In genomic region chr5:134837530-134838181, GRCh38 we compare ENCODE assay signal across 36 cellular contexts. TPM values are rescaled to one million over a fixed set of nuclear protein-coding genes. Genes with fewer than 3 reads are reported as not detected.
DNase-seq lines count a peak whose midpoint lies in the region; ATAC-seq, FAIRE-seq and TF ChIP-seq lines count a peak whose summit lies in the region.
"Had no signal": no experiment of that assay in that cellular context is flagged by ENCODE, and none has a peak within 500 bp of the region (broad histone marks: within the 10 kb centered on the region; RNA-seq: fewer than 3 reads in every experiment).

No MANE protein-coding gene starts in this region.

- H3K4me1 Mint-ChIP-seq in endothelial cell (ENCODE audit: unreplicated experiment), result no peaks in the 10 kb centered on the region
- H3K4me1 Mint-ChIP-seq: immature natural killer cell; stimulated activated effector memory CD8-positive, alpha-beta T cell treated with anti-CD3 and anti-CD28 coated beads, Interleukin-12 subunit alpha, Interleukin-12 subunit beta, amount 100 ng/mL, for 72 hours had no signal

- POLR2A ChIA-PET in endothelial cell of umbilical vein (lab: Charles Lee), result interaction anchor here (0.8 kb wide), 1 partner anchor 8 kb away, joined by 4 read pairs; the partner anchor contains the start of gene C5orf24

- H3K9ac ChIP-seq in adipocyte (ENCODE audit: low read length), result no peak overlapping the region
- no peak overlapping the region for H3K9ac ChIP-seq in endothelial cell of umbilical vein (replicated peaks; ENCODE audit: extremely low read depth, insufficient read depth, low read length)
- H3K9ac ChIP-seq in liver (ENCODE audit: low read depth in 1 of 2, low read length in 2 of 2), result peak overlapping the region in 1 of 2 donors; percentile 49

- H3K9me3 Mint-ChIP-seq in endothelial cell (ENCODE audit: unreplicated experiment), result no peaks in the 10 kb centered on the region
- H3K9me3 Mint-ChIP-seq: activated naive CD8-positive, alpha-beta T cell treated with anti-CD3 and anti-CD28 coated beads, Interleukin-2, amount 10 ng/mL, durations not matched to agents 7 days and 5 days; immature natural killer cell; natural killer cell treated with Interleukin-12 subunit alpha and Interleukin-12 subunit beta and Interleukin-15 and Interleukin-18, amount 100 ng/mL, for 72 hours; stimulated activated effector memory CD8-positive, alpha-beta T cell treated with anti-CD3 and anti-CD28 coated beads, Interleukin-12 subunit alpha, Interleukin-12 subunit beta, amount 100 ng/mL, for 72 hours had no signal

- no peaks in the 10 kb centered on the region for H3K79me2 ChIP-seq in endothelial cell of umbilical vein (ENCODE audit: control insufficient read depth, insufficient read depth, low read length)

- no peak overlapping the region for H3K4me3 Mint-ChIP-seq in endothelial cell (ENCODE audit: unreplicated experiment)
- H3K4me3 Mint-ChIP-seq: activated naive CD8-positive, alpha-beta T cell treated with anti-CD3 and anti-CD28 coated beads, Interleukin-2, amount 10 ng/mL, durations not matched to agents 7 days and 5 days; immature natural killer cell; natural killer cell treated with Interleukin-12 subunit alpha and Interleukin-12 subunit beta and Interleukin-15 and Interleukin-18, amount 100 ng/mL, for 72 hours; stimulated activated effector memory CD8-positive, alpha-beta T cell treated with anti-CD3 and anti-CD28 coated beads, Interleukin-12 subunit alpha, Interleukin-12 subunit beta, amount 100 ng/mL, for 72 hours had no signal

- H3K36me3 ChIP-seq in adipocyte (ENCODE audit: control insufficient read depth, insufficient read depth, low read length, severe bottlenecking) (peaks cover 44% of the 10 kb centered on the region), endothelial cell of umbilical vein (ENCODE audit: control insufficient read depth in 2 of 2, extremely low read depth in 1 of 2, insufficient read depth in 2 of 2, low read length in 2 of 2) (peaks cover 0 to 5% of the 10 kb centered on the region in 2 experiments), liver (ENCODE audit: control insufficient read depth in 4 of 4, insufficient read depth in 3 of 4, low read depth in 1 of 4, low read length in 3 of 4) (no peaks in the 10 kb centered on the region), thyroid gland (no peaks in the 10 kb centered on the region)
- H3K36me3 ChIP-seq: ovary had no signal

- TF ChIP-seq POLR2A in endothelial cell of umbilical vein (IDR thresholded peaks at IDR 0.05; ENCODE audit: low read depth, low read length), result no peak
- TF ChIP-seq POLR2A in thyroid gland (IDR thresholded peaks at IDR 0.05), result no peak

- no peaks in the 10 kb centered on the region for H3K9me1 ChIP-seq in endothelial cell of umbilical vein (replicated peaks; ENCODE audit: control insufficient read depth, extremely low read depth, insufficient read depth, low read length)

- TF ChIP-seq CTCF in endothelial cell of umbilical vein (IDR thresholded peaks at IDR 0.05; ENCODE audit: extremely low read depth in 1 of 2, insufficient read depth in 1 of 2, low read depth in 1 of 2, low read length in 2 of 2) (no peak), liver (IDR thresholded peaks at IDR 0.05; ENCODE audit: low read depth, low read length, missing input control) (no peak), thyroid gland (IDR thresholded peaks at IDR 0.05) (no peak), endothelial cell (IDR thresholded peaks at IDR 0.05; ENCODE audit: unreplicated experiment) (no peak)

- FAIRE-seq in endothelial cell of umbilical vein (lab: Jason Lieb, UNC), result no peak
- FAIRE-seq: colon, GM18507 had no signal

- no peak overlapping the region for H3K4me2 ChIP-seq in endothelial cell of umbilical vein (ENCODE audit: insufficient read depth, low read length)

- H4K20me1 ChIP-seq in endothelial cell of umbilical vein (replicated peaks; ENCODE audit: control insufficient read depth, extremely low read depth, insufficient read depth, low read length), result no peaks in the 10 kb centered on the region

- DNase-seq in adipocyte (ENCODE audit: low read depth) (peak; percentile 11), endothelial cell of umbilical vein (ENCODE audit: low read depth, low spot score) (peak; percentile 8), thyroid gland (no peak), HuH-7.5 (ENCODE audit: low spot score) (no peak), endothelial cell (ENCODE audit: low spot score) (no peak), GM03348 (ENCODE audit: low spot score) (no peak)
- DNase-seq: activated CD4-positive, alpha-beta T cell treated with anti-CD3 and anti-CD28 coated beads for 4 hours; activated gamma-delta T cell; activated naive CD8-positive, alpha-beta T cell treated with anti-CD3 and anti-CD28 coated beads, Interleukin-2, amount 10 ng/mL, durations not matched to agents 7 days and 5 days; activated T-cell treated with anti-CD3 and anti-CD28 coated beads for 4 hours; C1 segment of cervical spinal cord; DMS79 treated with DMSO at 0.1 percent for 48 hours; effector CD8-positive, alpha-beta T cell; erythroblast; gastrocnemius medialis; hypothalamus; immature natural killer cell; left ventricle myocardium superior; NCI-H1048; NCI-H1694; NCI-H2171 treated with DMSO at 0.1 percent for 48 hours; NCI-H524 treated with DMSO at 0.1 percent for 48 hours; ovary; right cardiac atrium; SHP77; stimulated activated CD4-positive, alpha-beta T cell treated with anti-CD3 and anti-CD28 coated beads, Interleukin-4, amount 100 ng/mL, for 24 hours; substantia nigra; T-helper 9 cell had no signal

- H3K9me3 ChIP-seq in adipocyte (ENCODE audit: control insufficient read depth, low read length) (no peaks in the 10 kb centered on the region), endothelial cell of umbilical vein (replicated peaks; ENCODE audit: control insufficient read depth, insufficient read depth, low read length) (no peaks in the 10 kb centered on the region), liver (ENCODE audit: control insufficient read depth in 4 of 4, low read length in 3 of 4) (no peaks in the 10 kb centered on the region), thyroid gland (no peaks in the 10 kb centered on the region)
- H3K9me3 ChIP-seq: gastrocnemius medialis, ovary had no signal

- ATAC-seq in HG03442 (IDR thresholded peaks at IDR 0.05; ENCODE audit: unreplicated experiment), result no peak
- ATAC-seq: gastrocnemius medialis; left ventricle myocardium superior; natural killer cell treated with Interleukin-12 subunit alpha and Interleukin-12 subunit beta and Interleukin-15 and Interleukin-18, amount 100 ng/mL, for 72 hours; Panc1; right cardiac atrium; stimulated activated effector memory CD8-positive, alpha-beta T cell treated with anti-CD3 and anti-CD28 coated beads, Interleukin-12 subunit alpha, Interleukin-12 subunit beta, amount 100 ng/mL, for 72 hours had no signal

- dilution Hi-C loops in endothelial cell of umbilical vein (cut with MboI; ENCODE audit: extremely low pct_ligation_motif_present, low sequenced_read_pairs), result no loop called here

- H2AFZ ChIP-seq in endothelial cell of umbilical vein (ENCODE audit: low read depth, low read length), result no peak overlapping the region

- no peak overlapping the region for H3K27ac Mint-ChIP-seq in endothelial cell (ENCODE audit: unreplicated experiment)
- H3K27ac Mint-ChIP-seq: activated naive CD8-positive, alpha-beta T cell treated with anti-CD3 and anti-CD28 coated beads, Interleukin-2, amount 10 ng/mL, durations not matched to agents 7 days and 5 days; immature natural killer cell; natural killer cell treated with Interleukin-12 subunit alpha and Interleukin-12 subunit beta and Interleukin-15 and Interleukin-18, amount 100 ng/mL, for 72 hours; stimulated activated effector memory CD8-positive, alpha-beta T cell treated with anti-CD3 and anti-CD28 coated beads, Interleukin-12 subunit alpha, Interleukin-12 subunit beta, amount 100 ng/mL, for 72 hours had no signal

- peaks cover 10% of the 10 kb centered on the region for H3K36me3 Mint-ChIP-seq in endothelial cell (ENCODE audit: low read depth, unreplicated experiment)
- H3K36me3 Mint-ChIP-seq: natural killer cell treated with Interleukin-12 subunit alpha and Interleukin-12 subunit beta and Interleukin-15 and Interleukin-18, amount 100 ng/mL, for 72 hours had no signal

- CTCF ChIA-PET in endothelial cell of umbilical vein (lab: Charles Lee), result interaction anchor here (0.8 kb wide), 1 partner anchor 14 kb away, joined by 3 read pairs; no protein-coding TSS in a partner anchor

- peak in 1 of 2 donors; percentile 5 for TF ChIP-seq RAD21 in liver (IDR thresholded peaks at IDR 0.05)

- BruUV-seq in endothelial cell of umbilical vein (replicated peaks; lab: Mats Ljungman, UMichigan), result no TSS peak

- intact Hi-C loops in endothelial cell of umbilical vein (cut with micrococcal nuclease) (no loop called here), thyroid gland (cut with DNase I) (no loop called here)

- no peaks in the 10 kb centered on the region for H3K27me3 Mint-ChIP-seq in endothelial cell (ENCODE audit: unreplicated experiment)
- H3K27me3 Mint-ChIP-seq: activated naive CD8-positive, alpha-beta T cell treated with anti-CD3 and anti-CD28 coated beads, Interleukin-2, amount 10 ng/mL, durations not matched to agents 7 days and 5 days; natural killer cell treated with Interleukin-12 subunit alpha and Interleukin-12 subunit beta and Interleukin-15 and Interleukin-18, amount 100 ng/mL, for 72 hours had no signal

- H3K27ac ChIP-seq in endothelial cell of umbilical vein (ENCODE audit: insufficient read depth, low read depth, low read length) (no peak overlapping the region), liver (ENCODE audit: low read depth in 1 of 2, low read length in 2 of 2) (peak overlapping the region; percentile 83 to 90), thyroid gland (peak overlapping the region; percentile 29 to 76 (median 48))
- H3K27ac ChIP-seq: gastrocnemius medialis, ovary, VCaP had no signal

- H3K4me1 ChIP-seq in adipocyte (ENCODE audit: control insufficient read depth, insufficient read depth, low read length), result peaks cover 12% of the 10 kb centered on the region
- H3K4me1 ChIP-seq in endothelial cell of umbilical vein (ENCODE audit: control insufficient read depth, extremely low read depth, insufficient read depth, low read length), result peaks cover 2% of the 10 kb centered on the region
- peaks cover 7 to 29% (median 24%) of the 10 kb centered on the region in 4 donors for H3K4me1 ChIP-seq in liver (ENCODE audit: control insufficient read depth in 4 of 4, insufficient read depth in 4 of 4, low read length in 3 of 4)
- H3K4me1 ChIP-seq in thyroid gland, result peaks cover 8 to 19% of the 10 kb centered on the region in 2 donors

- H3K4me3 ChIP-seq in adipocyte (ENCODE audit: low read length), result no peak overlapping the region
- H3K4me3 ChIP-seq in endothelial cell of umbilical vein (replicated peaks in 1 of 3; ENCODE audit: insufficient read depth in 1 of 3, low read depth in 1 of 3, low read length in 3 of 3), result no peak overlapping the region
- peak overlapping the region in 1 of 3 donors; percentile 5 for H3K4me3 ChIP-seq in liver (ENCODE audit: low read depth in 1 of 3, low read length in 3 of 3)
- no peak overlapping the region for H3K4me3 ChIP-seq in thyroid gland (replicated peaks in 1 of 3)
- H3K4me3 ChIP-seq: gastrocnemius medialis, ovary had no signal

- WGBS in liver, result 22% methylated on average over 3 of the region's 3 CpGs
- 92 to 93% methylated on average over 3 of the region's 3 CpGs for WGBS in thyroid gland, 2 donors

- H3K27me3 ChIP-seq in adipocyte (replicated peaks; ENCODE audit: control insufficient read depth, insufficient read depth, low read length) (no peaks in the 10 kb centered on the region), endothelial cell of umbilical vein (ENCODE audit: control insufficient read depth in 2 of 2, insufficient read depth in 2 of 2, low read length in 2 of 2) (no peaks in the 10 kb centered on the region), liver (ENCODE audit: control insufficient read depth in 4 of 4, insufficient read depth in 4 of 4, low read length in 3 of 4) (no peaks in the 10 kb centered on the region), thyroid gland (no peaks in the 10 kb centered on the region)
- H3K27me3 ChIP-seq: gastrocnemius medialis, ovary had no signal

RNA-seq across cellular contexts. Expression of gene C5orf24, which starts 8.1 kb away (rescaled TPM):
- 56.0 and 56.2 TPM in 2 replicates for total RNA-seq in endothelial cell of umbilical vein
- polyA plus RNA-seq in endothelial cell of umbilical vein, result 16.4 and 21.7 TPM in 2 replicates
- 20.3 and 20.4 TPM in 2 replicates for polyA plus RNA-seq in endothelial cell of umbilical vein (2011; cell fraction: cytosol; rRNA removed)
- polyA plus RNA-seq in endothelial cell of umbilical vein (2011; cell fraction: nucleus; rRNA removed), result 54.6 and 60.4 TPM in 2 replicates
- polyA plus RNA-seq in endothelial cell of umbilical vein (2012), result 26.2 and 39.9 TPM in 2 replicates
- 39.1 and 42.3 TPM in 2 replicates for polyA minus RNA-seq in endothelial cell of umbilical vein
- 21.7 TPM for polyA minus RNA-seq in endothelial cell of umbilical vein (2011; cell fraction: cytosol; rRNA and poly(A)+ RNA removed)
- 36.8 and 50.4 TPM in 2 replicates for polyA minus RNA-seq in endothelial cell of umbilical vein (2011; cell fraction: nucleus; rRNA and poly(A)+ RNA removed)
- 10 to 100 TPM; 21.5 to 48.9 TPM for total RNA-seq in liver
- 10 to 100 TPM; 14.5 to 25.3 TPM for polyA plus RNA-seq in liver
- 10 to 100 TPM; 52.5 to 66.6 (median 61.0) TPM for total RNA-seq in thyroid gland
- 43.5 TPM for total RNA-seq in endothelial cell (ENCODE audit: unreplicated experiment)

RNA-seq across cellular contexts. Expression of gene TXNDC15, which starts 36.5 kb away (rescaled TPM):
- 49.7 and 68.6 TPM in 2 replicates for total RNA-seq in endothelial cell of umbilical vein
- polyA plus RNA-seq in endothelial cell of umbilical vein, result 57.2 and 63.0 TPM in 2 replicates
- 72.6 and 82.5 TPM in 2 replicates for polyA plus RNA-seq in endothelial cell of umbilical vein (2011; cell fraction: cytosol; rRNA removed)
- polyA plus RNA-seq in endothelial cell of umbilical vein (2011; cell fraction: nucleus; rRNA removed), result 67.7 and 72.6 TPM in 2 replicates
- polyA plus RNA-seq in endothelial cell of umbilical vein (2012), result 50.6 and 52.8 TPM in 2 replicates
- 75.8 and 85.4 TPM in 2 replicates for polyA minus RNA-seq in endothelial cell of umbilical vein
- polyA minus RNA-seq in endothelial cell of umbilical vein (2011; cell fraction: cytosol; rRNA and poly(A)+ RNA removed), result 15.2 TPM
- polyA minus RNA-seq in endothelial cell of umbilical vein (2011; cell fraction: nucleus; rRNA and poly(A)+ RNA removed), result 19.4 and 28.8 TPM in 2 replicates
- total RNA-seq in liver, result 10 to 100 TPM; 35.3 to 53.1 TPM
- polyA plus RNA-seq in liver, result 10 to 100 TPM; 29.3 to 53.0 TPM
- total RNA-seq in thyroid gland, result 100 to 1,000 TPM; 133 to 183 (median 153) TPM
- total RNA-seq in endothelial cell (ENCODE audit: unreplicated experiment), result 40.5 TPM

Comparison
In these comparisons a context has a peak if more than half of its experiments do, and no peak if none do; other contexts are left out.
1. DNase-seq: peak in adipocyte (single experiment) and endothelial cell of umbilical vein (single experiment); none in thyroid gland (0 of 2), HuH-7.5 (single experiment), endothelial cell (single experiment) and GM03348 (single experiment).